Comparison of ENCODE assay signal across 1 cellular context in the genomic region with DNA sequence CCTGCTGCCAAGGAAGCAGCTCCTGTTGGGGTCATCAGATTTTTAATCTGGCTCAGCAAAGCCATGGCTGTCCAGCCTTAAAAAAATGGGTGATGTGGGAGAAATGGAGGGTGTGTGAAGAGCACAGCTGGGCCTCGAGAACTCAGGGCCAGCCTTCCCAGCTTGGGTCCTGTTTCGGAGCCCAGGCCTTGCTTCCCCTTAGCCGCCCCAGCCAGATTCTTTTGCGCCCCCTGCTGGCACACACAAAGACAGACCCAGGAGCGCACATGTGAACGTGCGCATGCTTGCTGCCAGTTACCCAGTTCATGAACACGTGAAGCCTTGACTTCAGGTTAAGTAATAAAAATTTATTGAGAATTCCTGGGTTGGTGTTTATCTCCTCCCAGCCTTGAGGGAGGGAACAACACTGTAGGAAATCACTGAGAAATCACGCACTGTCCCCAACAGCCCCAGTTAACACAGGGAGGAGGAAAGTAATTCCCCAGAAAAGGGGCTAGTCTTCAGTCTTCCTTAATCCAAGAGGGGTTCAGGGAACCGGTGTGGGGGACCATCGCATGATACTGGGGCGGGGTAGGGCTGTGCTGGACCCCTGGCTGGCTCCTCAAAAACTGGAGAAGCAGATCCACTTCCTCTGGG.
TF ChIP-seq lines count a peak whose summit lies in the region.

No MANE protein-coding gene starts in this region.

TF ChIP-seq in HepG2, 621 proteins besides CTCF, POLR2A, EP300 and RAD21 (continues in another document):
- TF ChIP-seq, protein P1, sequence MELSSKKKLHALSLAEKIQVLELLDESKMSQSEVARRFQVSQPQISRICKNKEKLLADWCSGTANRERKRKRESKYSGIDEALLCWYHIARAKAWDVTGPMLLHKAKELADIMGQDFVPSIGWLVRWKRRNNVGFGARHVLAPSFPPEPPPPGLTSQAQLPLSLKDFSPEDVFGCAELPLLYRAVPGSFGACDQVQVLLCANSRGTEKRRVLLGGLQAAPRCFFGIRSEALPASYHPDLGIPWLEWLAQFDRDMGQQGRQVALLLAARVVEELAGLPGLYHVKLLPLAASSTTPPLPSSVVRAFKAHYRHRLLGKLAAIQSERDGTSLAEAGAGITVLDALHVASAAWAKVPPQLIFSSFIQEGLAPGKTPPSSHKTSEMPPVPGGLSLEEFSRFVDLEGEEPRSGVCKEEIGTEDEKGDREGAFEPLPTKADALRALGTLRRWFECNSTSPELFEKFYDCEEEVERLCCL (CRISPR knock-in tag; IDR thresholded peaks at IDR 0.05; ENCODE audit: borderline replicate concordance), result no peak
- TF ChIP-seq, protein P2, sequence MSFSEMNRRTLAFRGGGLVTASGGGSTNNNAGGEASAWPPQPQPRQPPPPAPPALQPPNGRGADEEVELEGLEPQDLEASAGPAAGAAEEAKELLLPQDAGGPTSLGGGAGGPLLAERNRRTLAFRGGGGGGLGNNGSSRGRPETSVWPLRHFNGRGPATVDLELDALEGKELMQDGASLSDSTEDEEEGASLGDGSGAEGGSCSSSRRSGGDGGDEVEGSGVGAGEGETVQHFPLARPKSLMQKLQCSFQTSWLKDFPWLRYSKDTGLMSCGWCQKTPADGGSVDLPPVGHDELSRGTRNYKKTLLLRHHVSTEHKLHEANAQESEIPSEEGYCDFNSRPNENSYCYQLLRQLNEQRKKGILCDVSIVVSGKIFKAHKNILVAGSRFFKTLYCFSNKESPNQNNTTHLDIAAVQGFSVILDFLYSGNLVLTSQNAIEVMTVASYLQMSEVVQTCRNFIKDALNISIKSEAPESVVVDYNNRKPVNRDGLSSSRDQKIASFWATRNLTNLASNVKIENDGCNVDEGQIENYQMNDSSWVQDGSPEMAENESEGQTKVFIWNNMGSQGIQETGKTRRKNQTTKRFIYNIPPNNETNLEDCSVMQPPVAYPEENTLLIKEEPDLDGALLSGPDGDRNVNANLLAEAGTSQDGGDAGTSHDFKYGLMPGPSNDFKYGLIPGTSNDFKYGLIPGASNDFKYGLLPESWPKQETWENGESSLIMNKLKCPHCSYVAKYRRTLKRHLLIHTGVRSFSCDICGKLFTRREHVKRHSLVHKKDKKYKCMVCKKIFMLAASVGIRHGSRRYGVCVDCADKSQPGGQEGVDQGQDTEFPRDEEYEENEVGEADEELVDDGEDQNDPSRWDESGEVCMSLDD (CRISPR knock-in tag; IDR thresholded peaks at IDR 0.05; ENCODE audit: borderline replicate concordance), result 0 out of 2 replicates have a peak, but pooled peaks have one; percentile 31
- TF ChIP-seq TBX2 (CRISPR knock-in tag; IDR thresholded peaks at IDR 0.05; ENCODE audit: borderline replicate concordance), result peak; percentile 28; the same call in 1 of the 2 replicates
- TF ChIP-seq, protein P3, sequence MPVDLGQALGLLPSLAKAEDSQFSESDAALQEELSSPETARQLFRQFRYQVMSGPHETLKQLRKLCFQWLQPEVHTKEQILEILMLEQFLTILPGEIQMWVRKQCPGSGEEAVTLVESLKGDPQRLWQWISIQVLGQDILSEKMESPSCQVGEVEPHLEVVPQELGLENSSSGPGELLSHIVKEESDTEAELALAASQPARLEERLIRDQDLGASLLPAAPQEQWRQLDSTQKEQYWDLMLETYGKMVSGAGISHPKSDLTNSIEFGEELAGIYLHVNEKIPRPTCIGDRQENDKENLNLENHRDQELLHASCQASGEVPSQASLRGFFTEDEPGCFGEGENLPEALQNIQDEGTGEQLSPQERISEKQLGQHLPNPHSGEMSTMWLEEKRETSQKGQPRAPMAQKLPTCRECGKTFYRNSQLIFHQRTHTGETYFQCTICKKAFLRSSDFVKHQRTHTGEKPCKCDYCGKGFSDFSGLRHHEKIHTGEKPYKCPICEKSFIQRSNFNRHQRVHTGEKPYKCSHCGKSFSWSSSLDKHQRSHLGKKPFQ (CRISPR knock-in tag; IDR thresholded peaks at IDR 0.05; ENCODE audit: insufficient replicate concordance), result no peak
- no peak for TF ChIP-seq NR2F2 (IDR thresholded peaks at IDR 0.05; ENCODE audit: borderline replicate concordance, low read depth)
- no peak for TF ChIP-seq ZNF678 (CRISPR knock-in tag; IDR thresholded peaks at IDR 0.05)
- TF ChIP-seq MIXL1 (CRISPR knock-in tag; IDR thresholded peaks at IDR 0.05), result 0 out of 2 replicates have a peak, but pooled peaks have one; percentile 50
- TF ChIP-seq HCFC1 (IDR thresholded peaks at IDR 0.05; ENCODE audit: low read depth, low read length), result no peak
- TF ChIP-seq, protein P4, sequence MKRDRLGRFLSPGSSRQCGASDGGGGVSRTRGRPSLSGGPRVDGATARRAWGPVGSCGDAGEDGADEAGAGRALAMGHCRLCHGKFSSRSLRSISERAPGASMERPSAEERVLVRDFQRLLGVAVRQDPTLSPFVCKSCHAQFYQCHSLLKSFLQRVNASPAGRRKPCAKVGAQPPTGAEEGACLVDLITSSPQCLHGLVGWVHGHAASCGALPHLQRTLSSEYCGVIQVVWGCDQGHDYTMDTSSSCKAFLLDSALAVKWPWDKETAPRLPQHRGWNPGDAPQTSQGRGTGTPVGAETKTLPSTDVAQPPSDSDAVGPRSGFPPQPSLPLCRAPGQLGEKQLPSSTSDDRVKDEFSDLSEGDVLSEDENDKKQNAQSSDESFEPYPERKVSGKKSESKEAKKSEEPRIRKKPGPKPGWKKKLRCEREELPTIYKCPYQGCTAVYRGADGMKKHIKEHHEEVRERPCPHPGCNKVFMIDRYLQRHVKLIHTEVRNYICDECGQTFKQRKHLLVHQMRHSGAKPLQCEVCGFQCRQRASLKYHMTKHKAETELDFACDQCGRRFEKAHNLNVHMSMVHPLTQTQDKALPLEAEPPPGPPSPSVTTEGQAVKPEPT (CRISPR knock-in tag; IDR thresholded peaks at IDR 0.05; ENCODE audit: low read depth), result no peak
- TF ChIP-seq ZFP36 (IDR thresholded peaks at IDR 0.05; ENCODE audit: borderline replicate concordance, low read depth, low read length, partially characterized antibody), result no peak
- peak; percentile 42 for TF ChIP-seq SRSF1 (optimal IDR thresholded peaks at IDR 0.05; ENCODE audit: low read depth, low read length)
- TF ChIP-seq ZNF253 (CRISPR knock-in tag; IDR thresholded peaks at IDR 0.05; ENCODE audit: borderline replicate concordance), result no peak
- TF ChIP-seq, protein P5, sequence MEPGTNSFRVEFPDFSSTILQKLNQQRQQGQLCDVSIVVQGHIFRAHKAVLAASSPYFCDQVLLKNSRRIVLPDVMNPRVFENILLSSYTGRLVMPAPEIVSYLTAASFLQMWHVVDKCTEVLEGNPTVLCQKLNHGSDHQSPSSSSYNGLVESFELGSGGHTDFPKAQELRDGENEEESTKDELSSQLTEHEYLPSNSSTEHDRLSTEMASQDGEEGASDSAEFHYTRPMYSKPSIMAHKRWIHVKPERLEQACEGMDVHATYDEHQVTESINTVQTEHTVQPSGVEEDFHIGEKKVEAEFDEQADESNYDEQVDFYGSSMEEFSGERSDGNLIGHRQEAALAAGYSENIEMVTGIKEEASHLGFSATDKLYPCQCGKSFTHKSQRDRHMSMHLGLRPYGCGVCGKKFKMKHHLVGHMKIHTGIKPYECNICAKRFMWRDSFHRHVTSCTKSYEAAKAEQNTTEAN (CRISPR knock-in tag; conservative IDR thresholded peaks at IDR 0.05), result peak; percentile 67
- TF ChIP-seq SRSF9 (IDR thresholded peaks at IDR 0.05; ENCODE audit: borderline replicate concordance, insufficient read depth, low read depth, low read length, poor library complexity, severe bottlenecking), result no peak
- TF ChIP-seq ZNF33A (CRISPR knock-in tag; IDR thresholded peaks at IDR 0.05; ENCODE audit: borderline replicate concordance), result no peak
- TF ChIP-seq, protein P6, sequence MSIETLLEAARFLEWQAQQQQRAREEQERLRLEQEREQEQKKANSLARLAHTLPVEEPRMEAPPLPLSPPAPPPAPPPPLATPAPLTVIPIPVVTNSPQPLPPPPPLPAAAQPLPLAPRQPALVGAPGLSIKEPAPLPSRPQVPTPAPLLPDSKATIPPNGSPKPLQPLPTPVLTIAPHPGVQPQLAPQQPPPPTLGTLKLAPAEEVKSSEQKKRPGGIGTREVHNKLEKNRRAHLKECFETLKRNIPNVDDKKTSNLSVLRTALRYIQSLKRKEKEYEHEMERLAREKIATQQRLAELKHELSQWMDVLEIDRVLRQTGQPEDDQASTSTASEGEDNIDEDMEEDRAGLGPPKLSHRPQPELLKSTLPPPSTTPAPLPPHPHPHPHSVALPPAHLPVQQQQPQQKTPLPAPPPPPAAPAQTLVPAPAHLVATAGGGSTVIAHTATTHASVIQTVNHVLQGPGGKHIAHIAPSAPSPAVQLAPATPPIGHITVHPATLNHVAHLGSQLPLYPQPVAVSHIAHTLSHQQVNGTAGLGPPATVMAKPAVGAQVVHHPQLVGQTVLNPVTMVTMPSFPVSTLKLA (IDR thresholded peaks at IDR 0.05), result peak; percentile 30; the same call in 1 of the 2 replicates
- TF ChIP-seq NBN (conservative IDR thresholded peaks at IDR 0.05), result no peak
- TF ChIP-seq ZNF224 (CRISPR knock-in tag; IDR thresholded peaks at IDR 0.05), result no peak
- TF ChIP-seq KDM5A (IDR thresholded peaks at IDR 0.05; ENCODE audit: borderline replicate concordance, low read length), result no peak
- TF ChIP-seq HMG20B (CRISPR knock-in tag; conservative IDR thresholded peaks at IDR 0.05), result no peak
- TF ChIP-seq, protein P7, sequence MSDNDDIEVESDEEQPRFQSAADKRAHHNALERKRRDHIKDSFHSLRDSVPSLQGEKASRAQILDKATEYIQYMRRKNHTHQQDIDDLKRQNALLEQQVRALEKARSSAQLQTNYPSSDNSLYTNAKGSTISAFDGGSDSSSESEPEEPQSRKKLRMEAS (IDR thresholded peaks at IDR 0.05), result peak; percentile 74
- no peak for TF ChIP-seq ZC3H4 (CRISPR knock-in tag; IDR thresholded peaks at IDR 0.05; ENCODE audit: borderline replicate concordance)
- TF ChIP-seq FOXJ3 (CRISPR knock-in tag; IDR thresholded peaks at IDR 0.05; ENCODE audit: borderline replicate concordance), result 0 out of 2 replicates have a peak, but pooled peaks have one; percentile 17
- peak; percentile 80 for TF ChIP-seq BHLHE40 (IDR thresholded peaks at IDR 0.05; ENCODE audit: low read length)
- TF ChIP-seq, protein P8, sequence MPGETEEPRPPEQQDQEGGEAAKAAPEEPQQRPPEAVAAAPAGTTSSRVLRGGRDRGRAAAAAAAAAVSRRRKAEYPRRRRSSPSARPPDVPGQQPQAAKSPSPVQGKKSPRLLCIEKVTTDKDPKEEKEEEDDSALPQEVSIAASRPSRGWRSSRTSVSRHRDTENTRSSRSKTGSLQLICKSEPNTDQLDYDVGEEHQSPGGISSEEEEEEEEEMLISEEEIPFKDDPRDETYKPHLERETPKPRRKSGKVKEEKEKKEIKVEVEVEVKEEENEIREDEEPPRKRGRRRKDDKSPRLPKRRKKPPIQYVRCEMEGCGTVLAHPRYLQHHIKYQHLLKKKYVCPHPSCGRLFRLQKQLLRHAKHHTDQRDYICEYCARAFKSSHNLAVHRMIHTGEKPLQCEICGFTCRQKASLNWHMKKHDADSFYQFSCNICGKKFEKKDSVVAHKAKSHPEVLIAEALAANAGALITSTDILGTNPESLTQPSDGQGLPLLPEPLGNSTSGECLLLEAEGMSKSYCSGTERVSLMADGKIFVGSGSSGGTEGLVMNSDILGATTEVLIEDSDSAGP (CRISPR knock-in tag; IDR thresholded peaks at IDR 0.05; ENCODE audit: borderline replicate concordance), result peak; percentile 36; the same call in 1 of the 2 replicates
- 0 out of 2 replicates have a peak, but pooled peaks have one; percentile 20 for TF ChIP-seq YEATS2 (CRISPR knock-in tag; IDR thresholded peaks at IDR 0.05; ENCODE audit: borderline replicate concordance)
- no peak for TF ChIP-seq NPAS2 (CRISPR knock-in tag; IDR thresholded peaks at IDR 0.05; ENCODE audit: borderline replicate concordance)
- 0 out of 2 replicates have a peak, but pooled peaks have one; percentile 59 for TF ChIP-seq KLF11 (CRISPR knock-in tag; IDR thresholded peaks at IDR 0.05)
- 0 out of 2 replicates have a peak, but pooled peaks have one; percentile 32 for TF ChIP-seq ZNF263 (CRISPR knock-in tag; IDR thresholded peaks at IDR 0.05)
- TF ChIP-seq, protein P9, sequence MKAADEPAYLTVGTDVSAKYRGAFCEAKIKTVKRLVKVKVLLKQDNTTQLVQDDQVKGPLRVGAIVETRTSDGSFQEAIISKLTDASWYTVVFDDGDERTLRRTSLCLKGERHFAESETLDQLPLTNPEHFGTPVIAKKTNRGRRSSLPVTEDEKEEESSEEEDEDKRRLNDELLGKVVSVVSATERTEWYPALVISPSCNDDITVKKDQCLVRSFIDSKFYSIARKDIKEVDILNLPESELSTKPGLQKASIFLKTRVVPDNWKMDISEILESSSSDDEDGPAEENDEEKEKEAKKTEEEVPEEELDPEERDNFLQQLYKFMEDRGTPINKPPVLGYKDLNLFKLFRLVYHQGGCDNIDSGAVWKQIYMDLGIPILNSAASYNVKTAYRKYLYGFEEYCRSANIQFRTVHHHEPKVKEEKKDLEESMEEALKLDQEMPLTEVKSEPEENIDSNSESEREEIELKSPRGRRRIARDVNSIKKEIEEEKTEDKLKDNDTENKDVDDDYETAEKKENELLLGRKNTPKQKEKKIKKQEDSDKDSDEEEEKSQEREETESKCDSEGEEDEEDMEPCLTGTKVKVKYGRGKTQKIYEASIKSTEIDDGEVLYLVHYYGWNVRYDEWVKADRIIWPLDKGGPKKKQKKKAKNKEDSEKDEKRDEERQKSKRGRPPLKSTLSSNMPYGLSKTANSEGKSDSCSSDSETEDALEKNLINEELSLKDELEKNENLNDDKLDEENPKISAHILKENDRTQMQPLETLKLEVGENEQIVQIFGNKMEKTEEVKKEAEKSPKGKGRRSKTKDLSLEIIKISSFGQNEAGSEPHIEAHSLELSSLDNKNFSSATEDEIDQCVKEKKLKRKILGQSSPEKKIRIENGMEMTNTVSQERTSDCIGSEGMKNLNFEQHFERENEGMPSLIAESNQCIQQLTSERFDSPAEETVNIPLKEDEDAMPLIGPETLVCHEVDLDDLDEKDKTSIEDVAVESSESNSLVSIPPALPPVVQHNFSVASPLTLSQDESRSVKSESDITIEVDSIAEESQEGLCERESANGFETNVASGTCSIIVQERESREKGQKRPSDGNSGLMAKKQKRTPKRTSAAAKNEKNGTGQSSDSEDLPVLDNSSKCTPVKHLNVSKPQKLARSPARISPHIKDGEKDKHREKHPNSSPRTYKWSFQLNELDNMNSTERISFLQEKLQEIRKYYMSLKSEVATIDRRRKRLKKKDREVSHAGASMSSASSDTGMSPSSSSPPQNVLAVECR (CRISPR knock-in tag; IDR thresholded peaks at IDR 0.05; ENCODE audit: borderline replicate concordance), result peak; percentile 45; the same call in 1 of the 2 replicates
- no peak for TF ChIP-seq NFE2L2 (IDR thresholded peaks at IDR 0.05; ENCODE audit: low read length)
- TF ChIP-seq ASH2L (IDR thresholded peaks at IDR 0.05; ENCODE audit: insufficient read length, low read depth, low read length), result peak; percentile 24
- no peak for TF ChIP-seq RORA (CRISPR knock-in tag; IDR thresholded peaks at IDR 0.05)
- TF ChIP-seq XRCC5 (optimal IDR thresholded peaks at IDR 0.05; ENCODE audit: low read length), result peak; percentile 90
- peak; percentile 75 for TF ChIP-seq SMC3 (IDR thresholded peaks at IDR 0.05; ENCODE audit: low read length)
- TF ChIP-seq, protein P10, sequence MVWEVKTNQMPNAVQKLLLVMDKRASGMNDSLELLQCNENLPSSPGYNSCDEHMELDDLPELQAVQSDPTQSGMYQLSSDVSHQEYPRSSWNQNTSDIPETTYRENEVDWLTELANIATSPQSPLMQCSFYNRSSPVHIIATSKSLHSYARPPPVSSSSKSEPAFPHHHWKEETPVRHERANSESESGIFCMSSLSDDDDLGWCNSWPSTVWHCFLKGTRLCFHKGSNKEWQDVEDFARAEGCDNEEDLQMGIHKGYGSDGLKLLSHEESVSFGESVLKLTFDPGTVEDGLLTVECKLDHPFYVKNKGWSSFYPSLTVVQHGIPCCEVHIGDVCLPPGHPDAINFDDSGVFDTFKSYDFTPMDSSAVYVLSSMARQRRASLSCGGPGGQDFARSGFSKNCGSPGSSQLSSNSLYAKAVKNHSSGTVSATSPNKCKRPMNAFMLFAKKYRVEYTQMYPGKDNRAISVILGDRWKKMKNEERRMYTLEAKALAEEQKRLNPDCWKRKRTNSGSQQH (CRISPR knock-in tag; IDR thresholded peaks at IDR 0.05; ENCODE audit: low read depth), result 0 out of 2 replicates have a peak, but pooled peaks have one; percentile 29
- TF ChIP-seq CHD2 (IDR thresholded peaks at IDR 0.05; ENCODE audit: low read depth, low read length), result no peak
